Comparison of ENCODE assay signal across 22 cellular contexts in genomic region chr1:173485401-173485800, GRCh38. TPM values are rescaled to one million over a fixed set of nuclear protein-coding genes. Genes with fewer than 3 reads are reported as not detected.
DNase-seq lines count a peak whose midpoint lies in the region; ATAC-seq, FAIRE-seq and TF ChIP-seq lines count a peak whose summit lies in the region.
"Had no signal": no experiment of that assay in that cellular context is flagged by ENCODE, and none has a peak within 500 bp of the region (broad histone marks: within the 10 kb centered on the region; RNA-seq: fewer than 3 reads in every experiment).

No MANE protein-coding gene starts in this region.

- H3K9me3 Mint-ChIP-seq in activated CD8-positive, alpha-beta T cell treated with anti-CD3 and anti-CD28 coated beads for 36 hours: no peaks in the 10 kb centered on the region
- H3K9me3 Mint-ChIP-seq in activated CD8-positive, alpha-beta T cell treated with anti-CD3 and anti-CD28 coated beads, Interleukin-2, amount 10 ng/mL, durations not matched to agents 7 days and 5 days (ENCODE audit: insufficient read depth): no peaks in the 10 kb centered on the region
- peaks cover 3% of the 10 kb centered on the region; the same call in 1 of the 2 replicates for H3K9me3 Mint-ChIP-seq in WTC11
- no peaks in the 10 kb centered on the region for H3K9me3 Mint-ChIP-seq in endothelial cell (ENCODE audit: unreplicated experiment)
- H3K9me3 Mint-ChIP-seq: CD14-positive monocyte; CD4-positive, alpha-beta memory T cell; HFFc6; IgD-negative memory B cell had no signal

- no peak for TF ChIP-seq CTCF in activated CD8-positive, alpha-beta T cell treated with anti-CD3 and anti-CD28 coated beads for 36 hours (IDR thresholded peaks at IDR 0.05)
- no peak for TF ChIP-seq CTCF in WTC11 (IDR thresholded peaks at IDR 0.05)
- TF ChIP-seq CTCF in endothelial cell (IDR thresholded peaks at IDR 0.05; ENCODE audit: unreplicated experiment): no peak
- TF ChIP-seq CTCF in SK-N-SH (IDR thresholded peaks at IDR 0.05): no peak

- WGBS in SK-N-SH (ENCODE audit: low lambda C conversion rate): 95% methylated on average over 7 of the region's 7 CpGs

- no peak overlapping the region for H3K4me3 ChIP-seq in SK-N-SH (ENCODE audit: low read depth in 2 of 2, low read length in 1 of 2)
- H3K4me3 ChIP-seq: BLaER1 had no signal

- no peak for TF ChIP-seq RAD21 in SK-N-SH (IDR thresholded peaks at IDR 0.05; ENCODE audit: low read length)

- POLR2A ChIA-PET in activated CD8-positive, alpha-beta T cell treated with anti-CD3 and anti-CD28 coated beads for 36 hours (lab: Charles Lee): no interaction called here
- POLR2A ChIA-PET in activated CD8-positive, alpha-beta T cell treated with anti-CD3 and anti-CD28 coated beads, Interleukin-2, amount 10 ng/mL, durations not matched to agents 7 days and 5 days (lab: Charles Lee): interaction anchor here (3.0 kb wide), 1 partner anchor 8 kb away, joined by 18 read pairs; the partner anchor contains the start of gene PRDX6
- POLR2A ChIA-PET in WTC11 (lab: Charles Lee) (no interaction called here), SK-N-SH (lab: Yijun Ruan, JAX) (no interaction called here)

- no peak overlapping the region for H3K9ac ChIP-seq in SK-N-SH
- H3K9ac ChIP-seq: BLaER1 had no signal

- H3K27ac Mint-ChIP-seq in activated CD8-positive, alpha-beta T cell treated with anti-CD3 and anti-CD28 coated beads for 36 hours: peak overlapping the region; percentile 31
- H3K27ac Mint-ChIP-seq in activated CD8-positive, alpha-beta T cell treated with anti-CD3 and anti-CD28 coated beads, Interleukin-2, amount 10 ng/mL, durations not matched to agents 7 days and 5 days: no peak overlapping the region
- H3K27ac Mint-ChIP-seq in WTC11: peak overlapping the region; percentile 61
- H3K27ac Mint-ChIP-seq in endothelial cell (ENCODE audit: unreplicated experiment): no peak overlapping the region
- H3K27ac Mint-ChIP-seq: HFFc6 had no signal

- H3K36me3 Mint-ChIP-seq in activated CD8-positive, alpha-beta T cell treated with anti-CD3 and anti-CD28 coated beads for 36 hours (ENCODE audit: low read depth): peaks cover 71% of the 10 kb centered on the region
- peaks cover 81% of the 10 kb centered on the region for H3K36me3 Mint-ChIP-seq in activated CD8-positive, alpha-beta T cell treated with anti-CD3 and anti-CD28 coated beads, Interleukin-2, amount 10 ng/mL, durations not matched to agents 7 days and 5 days (ENCODE audit: low read depth)
- peaks cover 96% of the 10 kb centered on the region for H3K36me3 Mint-ChIP-seq in WTC11
- H3K36me3 Mint-ChIP-seq in endothelial cell (ENCODE audit: low read depth, unreplicated experiment): peaks cover 46% of the 10 kb centered on the region

- no peaks in the 10 kb centered on the region for H3K27me3 ChIP-seq in SK-N-SH (ENCODE audit: insufficient read depth)
- H3K27me3 ChIP-seq: BLaER1 had no signal

- H3K4me2 ChIP-seq in SK-N-SH: no peak overlapping the region
- H3K4me2 ChIP-seq: BLaER1 had no signal

- FAIRE-seq in GM12891 (lab: Jason Lieb, UNC): peak; percentile 51
- FAIRE-seq: GM19239, HTR-8/SVneo had no signal

- no peaks in the 10 kb centered on the region for H3K9me3 ChIP-seq in SK-N-SH
- H3K9me3 ChIP-seq: BLaER1 had no signal

- no peaks in the 10 kb centered on the region; a peak in 1 of 4 replicates for H3K4me1 ChIP-seq in SK-N-SH (ENCODE audit: control insufficient read depth in 1 of 2, insufficient read depth in 2 of 2, low read depth in 1 of 2, low read length in 1 of 2)
- H3K4me1 ChIP-seq: BLaER1 had no signal

- H3K9me2 ChIP-seq in SK-N-SH: no peaks in the 10 kb centered on the region

- CTCF ChIA-PET in activated CD8-positive, alpha-beta T cell treated with anti-CD3 and anti-CD28 coated beads for 36 hours (lab: Charles Lee): no interaction called here
- CTCF ChIA-PET in activated CD8-positive, alpha-beta T cell treated with anti-CD3 and anti-CD28 coated beads, Interleukin-2, amount 10 ng/mL, durations not matched to agents 7 days and 5 days (lab: Charles Lee): no interaction called here
- CTCF ChIA-PET in WTC11 (lab: Charles Lee): interaction anchor here (1.7 kb wide), 1 partner anchor 56 kb away, joined by 5 read pairs; no protein-coding TSS in a partner anchor
- CTCF ChIA-PET in SK-N-SH (lab: Yijun Ruan, JAX): interaction anchor here (1.0 kb wide), 1 partner anchor 54 kb away, joined by 3 read pairs; no protein-coding TSS in a partner anchor

- no peak overlapping the region for H3K27ac ChIP-seq in SK-N-SH (ENCODE audit: low read depth in 2 of 2, low read length in 1 of 2)
- H3K27ac ChIP-seq: BLaER1 had no signal

- no peaks in the 10 kb centered on the region for H3K27me3 Mint-ChIP-seq in activated CD8-positive, alpha-beta T cell treated with anti-CD3 and anti-CD28 coated beads for 36 hours
- H3K27me3 Mint-ChIP-seq in activated CD8-positive, alpha-beta T cell treated with anti-CD3 and anti-CD28 coated beads, Interleukin-2, amount 10 ng/mL, durations not matched to agents 7 days and 5 days (ENCODE audit: low read depth): no peaks in the 10 kb centered on the region
- H3K27me3 Mint-ChIP-seq in WTC11 (ENCODE audit: low read depth): no peaks in the 10 kb centered on the region
- H3K27me3 Mint-ChIP-seq in endothelial cell (ENCODE audit: unreplicated experiment): no peaks in the 10 kb centered on the region
- H3K27me3 Mint-ChIP-seq: CD4-positive, alpha-beta memory T cell; IgD-negative memory B cell had no signal

- no peak for TF ChIP-seq EP300 in SK-N-SH (IDR thresholded peaks at IDR 0.05; ENCODE audit: borderline replicate concordance in 1 of 2, low read depth in 1 of 2, low read length in 1 of 2)

- TF ChIP-seq POLR2A in GM12891 (IDR thresholded peaks at IDR 0.05; ENCODE audit: low read depth, low read length): no peak

- H3K4me3 Mint-ChIP-seq in activated CD8-positive, alpha-beta T cell treated with anti-CD3 and anti-CD28 coated beads for 36 hours: no peak overlapping the region
- no peak overlapping the region for H3K4me3 Mint-ChIP-seq in activated CD8-positive, alpha-beta T cell treated with anti-CD3 and anti-CD28 coated beads, Interleukin-2, amount 10 ng/mL, durations not matched to agents 7 days and 5 days
- H3K4me3 Mint-ChIP-seq in WTC11: no peak overlapping the region
- H3K4me3 Mint-ChIP-seq in endothelial cell (ENCODE audit: unreplicated experiment): peak overlapping the region; percentile 5
- H3K4me3 Mint-ChIP-seq: CD14-positive monocyte; CD4-positive, alpha-beta memory T cell; HFFc6; IgD-negative memory B cell had no signal

- no peak for DNase-seq in activated CD8-positive, alpha-beta T cell treated with anti-CD3 and anti-CD28 coated beads for 36 hours
- no peak for DNase-seq in activated CD8-positive, alpha-beta T cell treated with anti-CD3 and anti-CD28 coated beads, Interleukin-2, amount 10 ng/mL, durations not matched to agents 7 days and 5 days
- DNase-seq in GM12891 (ENCODE audit: insufficient read length, low spot score): no peak
- DNase-seq in WTC11 (ENCODE audit: low spot score): no peak
- no peak for DNase-seq in endothelial cell (ENCODE audit: low spot score)
- DNase-seq in EL: no peak
- DNase-seq in SK-N-SH: no peak
- DNase-seq: 8988T; CD4-positive, alpha-beta memory T cell; DMS153; DMS79; GF-D8; GOT3; H7; HFFc6 had no signal

- intact Hi-C loops in activated CD8-positive, alpha-beta T cell treated with anti-CD3 and anti-CD28 coated beads for 36 hours (cut with micrococcal nuclease): no loop called here

- ATAC-seq in activated CD8-positive, alpha-beta T cell treated with anti-CD3 and anti-CD28 coated beads for 36 hours: no peak
- ATAC-seq in activated CD8-positive, alpha-beta T cell treated with anti-CD3 and anti-CD28 coated beads, Interleukin-2, amount 10 ng/mL, durations not matched to agents 7 days and 5 days: no peak
- ATAC-seq in WTC11: no peak
- ATAC-seq in GM21360 (IDR thresholded peaks at IDR 0.05; ENCODE audit: unreplicated experiment): no peak
- ATAC-seq: HCT116 had no signal

- H2AFZ ChIP-seq in SK-N-SH (ENCODE audit: low read depth): no peak overlapping the region

- peaks cover 20% of the 10 kb centered on the region for H3K79me2 ChIP-seq in SK-N-SH (ENCODE audit: insufficient read depth)

- peaks cover 12% of the 10 kb centered on the region for H3K4me1 Mint-ChIP-seq in activated CD8-positive, alpha-beta T cell treated with anti-CD3 and anti-CD28 coated beads for 36 hours (ENCODE audit: low read depth)
- peaks cover 7% of the 10 kb centered on the region for H3K4me1 Mint-ChIP-seq in activated CD8-positive, alpha-beta T cell treated with anti-CD3 and anti-CD28 coated beads, Interleukin-2, amount 10 ng/mL, durations not matched to agents 7 days and 5 days (ENCODE audit: low read depth)
- peaks cover 18% of the 10 kb centered on the region for H3K4me1 Mint-ChIP-seq in WTC11
- peaks cover 12% of the 10 kb centered on the region for H3K4me1 Mint-ChIP-seq in endothelial cell (ENCODE audit: unreplicated experiment)

- H3K36me3 ChIP-seq in SK-N-SH (replicated peaks in 1 of 2; ENCODE audit: control insufficient read depth in 1 of 2, insufficient read depth in 2 of 2, low read length in 1 of 2): peaks cover 83 to 87% of the 10 kb centered on the region in 2 experiments

- peaks cover 9% of the 10 kb centered on the region for H3F3A ChIP-seq in SK-N-SH (replicated peaks; ENCODE audit: insufficient read depth)

- H4K20me1 ChIP-seq in SK-N-SH (ENCODE audit: insufficient read depth): no peaks in the 10 kb centered on the region; the same call in 1 of the 2 replicates

TF ChIP-seq in GM12891, 5 proteins besides CTCF, POLR2A, EP300 and RAD21 (continues in another document):
- TF ChIP-seq POU2F2 (IDR thresholded peaks at IDR 0.05; ENCODE audit: low read depth, low read length) (no peak), PAX5 (IDR thresholded peaks at IDR 0.05; ENCODE audit: insufficient read depth, low read length, severe bottlenecking) (no peak), TAF1 (IDR thresholded peaks at IDR 0.05; ENCODE audit: low read depth, low read length) (no peak)

TF ChIP-seq in SK-N-SH, 30 proteins besides CTCF, POLR2A, EP300 and RAD21 (continues in another document):
- TF ChIP-seq, protein P1, sequence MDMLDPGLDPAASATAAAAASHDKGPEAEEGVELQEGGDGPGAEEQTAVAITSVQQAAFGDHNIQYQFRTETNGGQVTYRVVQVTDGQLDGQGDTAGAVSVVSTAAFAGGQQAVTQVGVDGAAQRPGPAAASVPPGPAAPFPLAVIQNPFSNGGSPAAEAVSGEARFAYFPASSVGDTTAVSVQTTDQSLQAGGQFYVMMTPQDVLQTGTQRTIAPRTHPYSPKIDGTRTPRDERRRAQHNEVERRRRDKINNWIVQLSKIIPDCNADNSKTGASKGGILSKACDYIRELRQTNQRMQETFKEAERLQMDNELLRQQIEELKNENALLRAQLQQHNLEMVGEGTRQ (IDR thresholded peaks at IDR 0.05; ENCODE audit: borderline replicate concordance, low read depth, low read length): no peak
- no peak for TF ChIP-seq GATA2 (CRISPR knock-in tag; IDR thresholded peaks at IDR 0.05)

RNA-seq across cellular contexts. Expression of gene PRDX6, which starts 8.3 kb away (rescaled TPM):
- 100 to 1,000 TPM; 165 to 169 TPM for total RNA-seq in activated CD8-positive, alpha-beta T cell treated with anti-CD3 and anti-CD28 coated beads for 36 hours
- total RNA-seq in activated CD8-positive, alpha-beta T cell treated with anti-CD3 and anti-CD28 coated beads, Interleukin-2, amount 10 ng/mL, durations not matched to agents 7 days and 5 days: 100 to 1,000 TPM; 144 to 155 TPM
- polyA plus RNA-seq in GM12891 (2012; ENCODE audit: low read depth, missing spikeins): 78.0 TPM
- total RNA-seq in WTC11 (2021) (512 to 538 TPM (median 516 TPM) in 3 replicates), endothelial cell (ENCODE audit: unreplicated experiment) (189 TPM)
- polyA plus RNA-seq in SK-N-SH (2012; rRNA removed): 224 and 270 TPM in 2 replicates
- 279 and 294 TPM in 2 replicates for polyA plus RNA-seq in SK-N-SH (2012; cell fraction: cytosol; rRNA removed)
- polyA plus RNA-seq in SK-N-SH (2012; cell fraction: nucleus; rRNA removed): 172 and 259 TPM in 2 replicates

Comparison
In these comparisons a context has a peak if more than half of its experiments do, and no peak if none do; other contexts are left out.
1. H3K27ac Mint-ChIP-seq: peak in activated CD8-positive, alpha-beta T cell treated with anti-CD3 and anti-CD28 coated beads for 36 hours (single experiment) and WTC11 (single experiment); none in activated CD8-positive, alpha-beta T cell treated with anti-CD3 and anti-CD28 coated beads, Interleukin-2, amount 10 ng/mL, durations not matched to agents 7 days and 5 days (single experiment) and endothelial cell (single experiment).
2. CTCF ChIA-PET loops: an anchor here in WTC11 (1.7 kb wide) and SK-N-SH (1.0 kb wide); none called in activated CD8-positive, alpha-beta T cell treated with anti-CD3 and anti-CD28 coated beads for 36 hours and activated CD8-positive, alpha-beta T cell treated with anti-CD3 and anti-CD28 coated beads, Interleukin-2, amount 10 ng/mL, durations not matched to agents 7 days and 5 days.